ENCODE assay signal across 8 cellular contexts in the genomic region with DNA sequence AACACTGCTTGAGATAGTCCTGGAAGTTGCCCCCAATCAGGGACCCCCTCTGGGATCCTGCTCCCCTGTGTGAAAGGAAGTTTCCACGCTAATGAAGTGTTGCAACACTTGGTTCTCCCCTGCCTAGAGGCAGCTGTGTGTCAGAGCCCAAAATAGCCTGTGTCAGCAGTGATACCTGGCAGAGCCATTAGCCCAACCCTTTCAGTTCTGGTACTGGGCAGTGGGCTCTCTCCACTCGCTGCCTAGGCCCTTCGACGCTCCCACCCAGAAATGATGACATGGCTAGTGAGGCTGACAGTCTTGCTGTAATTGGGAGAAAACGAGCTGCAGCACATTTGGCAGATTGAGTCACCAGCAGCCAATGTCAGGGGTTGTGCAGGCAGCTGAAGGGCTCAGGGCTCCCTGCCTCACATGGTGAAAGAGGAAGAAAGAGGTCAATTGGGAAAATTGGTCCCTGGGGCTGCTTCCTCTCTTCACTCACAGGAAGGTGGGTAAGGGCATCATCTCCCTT. TPM values are rescaled to one million over a fixed set of nuclear protein-coding genes. Genes with fewer than 3 reads are reported as not detected.
DNase-seq lines count a peak whose midpoint lies in the region; ATAC-seq and TF ChIP-seq lines count a peak whose summit lies in the region.

No MANE protein-coding gene starts in this region.

- DNase-seq in stimulated activated naive CD8-positive, alpha-beta T cell treated with anti-CD3 and anti-CD28 coated beads, Interleukin-15, Interleukin-2, amounts not matched to agents 100 U/mL and 50 U/mL, for 24 hours = no peak
- DNase-seq in left lung = peak in 1 of 2 donors; percentile 59
- DNase-seq in COLO668 (lab: John Stamatoyannopoulos, UW; ENCODE audit: unreplicated experiment) = no peak

- H3K4me3 ChIP-seq in left lung = peak overlapping the region in 1 of 2 donors; percentile 90

- peaks cover 0 to 21% of the 10 kb centered on the region in 2 donors for H3K36me3 ChIP-seq in left lung

- H3K27me3 Mint-ChIP-seq in stimulated activated naive CD8-positive, alpha-beta T cell treated with anti-CD3 and anti-CD28 coated beads, Interleukin-15, Interleukin-2, amounts not matched to agents 100 ng/mL and 50 ng/mL, for 24 hours = no peaks in the 10 kb centered on the region

- H3K27ac Mint-ChIP-seq in stimulated activated naive CD8-positive, alpha-beta T cell treated with anti-CD3 and anti-CD28 coated beads, Interleukin-15, Interleukin-2, amounts not matched to agents 100 ng/mL and 50 ng/mL, for 24 hours = peak overlapping the region; percentile 97

- H3K4me1 ChIP-seq in left lung = peaks cover 8 to 48% of the 10 kb centered on the region in 2 donors

- no peak for ATAC-seq in stimulated activated naive CD8-positive, alpha-beta T cell treated with anti-CD3 and anti-CD28 coated beads, Interleukin-15, Interleukin-2, amounts not matched to agents 100 U/mL and 50 U/mL, for 24 hours
- peak; percentile 2 for ATAC-seq in left lung
- no peak for ATAC-seq in HG03354 (IDR thresholded peaks at IDR 0.05; ENCODE audit: poor library complexity, severe bottlenecking, unreplicated experiment)
- no peak for ATAC-seq in GM18511 (IDR thresholded peaks at IDR 0.05; ENCODE audit: unreplicated experiment)
- no peak for ATAC-seq in HG03520 (IDR thresholded peaks at IDR 0.05; ENCODE audit: unreplicated experiment)

- peak overlapping the region; percentile 92 for H3K27ac ChIP-seq in angular gyrus (ENCODE audit: low read depth, low read length)
- peak overlapping the region; percentile 93 to 94 for H3K27ac ChIP-seq in left lung

- no peak for TF ChIP-seq CTCF in left lung (IDR thresholded peaks at IDR 0.05)

- H3K4me3 Mint-ChIP-seq in stimulated activated naive CD8-positive, alpha-beta T cell treated with anti-CD3 and anti-CD28 coated beads, Interleukin-15, Interleukin-2, amounts not matched to agents 100 ng/mL and 50 ng/mL, for 24 hours = peak overlapping the region; percentile 99

- no peaks in the 10 kb centered on the region for H3K27me3 ChIP-seq in left lung

- peaks cover 30% of the 10 kb centered on the region for H3K36me3 Mint-ChIP-seq in stimulated activated naive CD8-positive, alpha-beta T cell treated with anti-CD3 and anti-CD28 coated beads, Interleukin-15, Interleukin-2, amounts not matched to agents 100 ng/mL and 50 ng/mL, for 24 hours (ENCODE audit: low read depth)

- H3K9me3 Mint-ChIP-seq in stimulated activated naive CD8-positive, alpha-beta T cell treated with anti-CD3 and anti-CD28 coated beads, Interleukin-15, Interleukin-2, amounts not matched to agents 100 ng/mL and 50 ng/mL, for 24 hours = no peaks in the 10 kb centered on the region

- intact Hi-C loops in left lung (cut with DNase I) = no loop called here

- H3K4me1 Mint-ChIP-seq in stimulated activated naive CD8-positive, alpha-beta T cell treated with anti-CD3 and anti-CD28 coated beads, Interleukin-15, Interleukin-2, amounts not matched to agents 100 ng/mL and 50 ng/mL, for 24 hours (ENCODE audit: low read depth) = peaks cover 35% of the 10 kb centered on the region

- no peaks in the 10 kb centered on the region for H3K9me3 ChIP-seq in left lung

RNA-seq across cellular contexts. Expression of a gene that starts 1.4 kb away (rescaled TPM):
- total RNA-seq in left lung = 10 to 100 TPM; 67.8 to 73.0 TPM

RNA-seq across cellular contexts. Expression of a gene that starts 14.9 kb away (rescaled TPM):
- total RNA-seq in left lung = 10 to 100 TPM; 15.7 to 16.2 TPM

RNA-seq across cellular contexts. Expression of a gene that starts 19.5 kb away (rescaled TPM):
- 10 to 100 TPM; 52.7 to 58.7 TPM for total RNA-seq in left lung

RNA-seq across cellular contexts. Expression of a gene that starts 25.2 kb away (rescaled TPM):
- 10 to 100 TPM; 38.9 to 40.5 TPM for total RNA-seq in left lung

RNA-seq across cellular contexts. Expression of a gene that starts 26.0 kb away (rescaled TPM):
- total RNA-seq in left lung = not detected
